ENCODE assay signal across 35 cellular contexts in genomic region chr7:157640144-157640543, GRCh38.
"Had no signal": no experiment of that assay in that cellular context is flagged by ENCODE, and none has a peak within 500 bp of the region (broad histone marks: within the 10 kb centered on the region; RNA-seq: fewer than 3 reads in every experiment).

No MANE protein-coding gene starts in this region.

- H3K4me3 ChIP-seq: adrenal gland, body of pancreas, breast epithelium, colonic mucosa had no signal

- H3K27ac ChIP-seq: adrenal gland, body of pancreas, brain microvascular endothelial cell, breast epithelium, colonic mucosa, VCaP had no signal

- H3K27ac Mint-ChIP-seq: activated B cell treated with CpG ODN at 0.5 μM for 24 hours; activated CD4-positive, alpha-beta memory T cell treated with anti-CD3 and anti-CD28 coated beads for 36 hours; activated CD4-positive, alpha-beta T cell treated with anti-CD3 and anti-CD28 coated beads, Interleukin-2, amount 10 ng/mL, durations not matched to agents 24 days and 14 days; activated CD8-positive, alpha-beta T cell treated with anti-CD3 and anti-CD28 coated beads for 36 hours; activated naive CD4-positive, alpha-beta T cell treated with anti-CD3 and anti-CD28 coated beads for 36 hours; activated naive CD8-positive, alpha-beta T cell treated with anti-CD3 and anti-CD28 coated beads for 36 hours; activated T-cell treated with anti-CD3 and anti-CD28 coated beads, Interleukin-2, amount 50 U/mL, for 72 hours; activated T-helper 1 cell treated with anti-CD3 and anti-CD28 coated beads, Interleukin-12 subunit alpha, Interleukin-12 subunit beta, Interleukin-2, Interleukin-4 antibody, amounts not matched to agents 30 ng/mL and 10 ng/mL and 1 ng/mL, durations not matched to agents 14 hours and 24 hours and 36 hours; activated T-helper 17 cell treated with anti-CD3 and anti-CD28 coated beads, Interleukin-2, amount 50 U/mL, for 72 hours; T-helper 1 cell treated with Interleukin-12 subunit alpha and Interleukin-12 subunit beta and Interleukin-4 antibody, amounts not matched to agents 30 μg/mL and 1 μg/mL, for 36 hours; T-helper 2 cell treated with Interferon-gamma antibody and Interleukin-4, amounts not matched to agents 5 μg/mL and 100 μg/mL, for 36 hours had no signal

- H3K4me1 Mint-ChIP-seq: activated B cell treated with CpG ODN at 0.5 μM for 24 hours; activated CD4-positive, alpha-beta T cell treated with anti-CD3 and anti-CD28 coated beads, Interleukin-2, amount 10 ng/mL, durations not matched to agents 24 days and 14 days; activated naive CD8-positive, alpha-beta T cell treated with anti-CD3 and anti-CD28 coated beads for 36 hours; activated T-helper 17 cell treated with anti-CD3 and anti-CD28 coated beads, Interleukin-2, amount 50 U/mL, for 72 hours; central memory CD8-positive, alpha-beta T cell had no signal

- H3K9me3 ChIP-seq: adrenal gland, colonic mucosa had no signal

- H3K36me3 ChIP-seq: adrenal gland, brain microvascular endothelial cell, breast epithelium, colonic mucosa had no signal

- ATAC-seq: activated CD8-positive, alpha-beta T cell treated with anti-CD3 and anti-CD28 coated beads for 36 hours; activated T-cell treated with anti-CD3 and anti-CD28 coated beads, Interleukin-2, amount 50 U/mL, for 4 hours; activated T-cell treated with anti-CD3 and anti-CD28 coated beads, Interleukin-2, amount 50 U/mL, for 72 hours; activated T-helper 17 cell treated with anti-CD3 and anti-CD28 coated beads, Interleukin-2, amount 50 U/mL, for 72 hours; body of pancreas had no signal

- H3K4me3 Mint-ChIP-seq: activated B cell treated with CpG ODN at 0.5 μM for 24 hours; activated CD4-positive, alpha-beta memory T cell treated with anti-CD3 and anti-CD28 coated beads for 36 hours; activated CD4-positive, alpha-beta T cell treated with anti-CD3 and anti-CD28 coated beads, Interleukin-2, amount 10 ng/mL, durations not matched to agents 24 days and 14 days; activated CD8-positive, alpha-beta T cell treated with anti-CD3 and anti-CD28 coated beads for 36 hours; activated naive CD4-positive, alpha-beta T cell treated with anti-CD3 and anti-CD28 coated beads for 36 hours; activated naive CD8-positive, alpha-beta T cell treated with anti-CD3 and anti-CD28 coated beads for 36 hours; activated T-cell treated with anti-CD3 and anti-CD28 coated beads, Interleukin-2, amount 50 U/mL, for 4 hours; activated T-cell treated with anti-CD3 and anti-CD28 coated beads, Interleukin-2, amount 50 U/mL, for 72 hours; activated T-helper 1 cell treated with anti-CD3 and anti-CD28 coated beads, Interleukin-12 subunit alpha, Interleukin-12 subunit beta, Interleukin-2, Interleukin-4 antibody, amounts not matched to agents 30 ng/mL and 10 ng/mL and 1 ng/mL, durations not matched to agents 14 hours and 24 hours and 36 hours; activated T-helper 17 cell treated with anti-CD3 and anti-CD28 coated beads, Interleukin-2, amount 50 U/mL, for 72 hours; central memory CD8-positive, alpha-beta T cell; T-helper 1 cell treated with Interleukin-12 subunit alpha and Interleukin-12 subunit beta and Interleukin-4 antibody, amounts not matched to agents 30 μg/mL and 1 μg/mL, for 36 hours; T-helper 2 cell treated with Interferon-gamma antibody and Interleukin-4, amounts not matched to agents 5 μg/mL and 100 μg/mL, for 36 hours had no signal

- DNase-seq: activated B cell treated with CpG ODN at 0.5 μM for 24 hours; activated CD4-positive, alpha-beta memory T cell treated with anti-CD3 and anti-CD28 coated beads for 36 hours; activated CD4-positive, alpha-beta T cell treated with anti-CD3 and anti-CD28 coated beads for 4 hours; activated CD4-positive, alpha-beta T cell treated with anti-CD3 and anti-CD28 coated beads, Interleukin-2, amount 10 ng/mL, durations not matched to agents 24 days and 14 days; activated CD4-positive, alpha-beta T cell treated with anti-CD3 and anti-CD28 coated beads, Interleukin-2, amount 50 U/mL, for 1 hour; activated CD4-positive, alpha-beta T cell treated with anti-CD3 and anti-CD28 coated beads, Interleukin-2, amount 50 U/mL, for 4 hours; activated CD4-positive, CD25-positive, alpha-beta regulatory T cell treated with anti-CD3 and anti-CD28 coated beads, Interleukin-2, amount 50 U/mL, for 72 hours; activated CD8-positive, alpha-beta memory T cell treated with anti-CD3 and anti-CD28 coated beads, Interleukin-2, amount 50 U/mL, for 4 hours; activated CD8-positive, alpha-beta T cell treated with anti-CD3 and anti-CD28 coated beads for 36 hours; activated effector memory CD4-positive, alpha-beta T cell treated with anti-CD3 and anti-CD28 coated beads, Interleukin-2, amount 50 U/mL, for 16 hours; activated gamma-delta T cell treated with Interleukin-2 at 50 U/mL for 16 hours; activated naive CD4-positive, alpha-beta T cell; activated naive CD4-positive, alpha-beta T cell treated with anti-CD3 and anti-CD28 coated beads for 36 hours; activated naive CD4-positive, alpha-beta T cell treated with anti-CD3 and anti-CD28 coated beads, Interleukin-2, amount 50 U/mL, for 16 hours; activated naive CD8-positive, alpha-beta T cell treated with anti-CD3 and anti-CD28 coated beads for 36 hours; activated T-cell treated with anti-CD3 and anti-CD28 coated beads for 4 hours; activated T-cell treated with anti-CD3 and anti-CD28 coated beads, Interleukin-2, amount 50 U/mL, for 1 hour; activated T-cell treated with anti-CD3 and anti-CD28 coated beads, Interleukin-2, amount 50 U/mL, for 4 hours; activated T-cell treated with anti-CD3 and anti-CD28 coated beads, Interleukin-2, amount 50 U/mL, for 72 hours; adrenal gland; amniotic stem cell; aorta; body of pancreas; brain microvascular endothelial cell; cerebellar nuclear complex; colonic mucosa; T-helper 2 cell; T-helper 9 cell had no signal

- H3K4me1 ChIP-seq: adrenal gland, body of pancreas, breast epithelium, colonic mucosa had no signal
